In genomic region chr17:74968361-74968780, GRCh38 we compare ENCODE assay signal across 24 cellular contexts. TPM values are rescaled to one million over a fixed set of nuclear protein-coding genes. Genes with fewer than 3 reads are reported as not detected.
DNase-seq lines count a peak whose midpoint lies in the region; ATAC-seq, FAIRE-seq and TF ChIP-seq lines count a peak whose summit lies in the region.
"Had no signal": no experiment of that assay in that cellular context is flagged by ENCODE, and none has a peak within 500 bp of the region (broad histone marks: within the 10 kb centered on the region; RNA-seq: fewer than 3 reads in every experiment).

No MANE protein-coding gene starts in this region.

- H3K4me3 ChIP-seq in Caco-2 (ENCODE audit: low read depth, low read length): no peak overlapping the region
- H3K4me3 ChIP-seq in H1 (ENCODE audit: extremely low read depth in 1 of 4, insufficient read depth in 2 of 4, low read depth in 3 of 4, low read length in 4 of 4): no peak overlapping the region
- H3K4me3 ChIP-seq in trophoblast cell (ENCODE audit: low read depth, low read length): no peak overlapping the region
- H3K4me3 ChIP-seq: thyroid gland had no signal

- BruUV-seq in Caco-2 (replicated peaks; lab: Mats Ljungman, UMichigan): no TSS peak

- no peaks in the 10 kb centered on the region for H3K9me3 Mint-ChIP-seq in Caco-2 (ENCODE audit: unreplicated experiment)
- no peaks in the 10 kb centered on the region for H3K9me3 Mint-ChIP-seq in CD4-positive, alpha-beta T cell
- H3K9me3 Mint-ChIP-seq: activated T-cell treated with anti-CD3 and anti-CD28 coated beads, Interleukin-2, amount 50 U/mL, for 72 hours; stimulated activated effector memory CD8-positive, alpha-beta T cell treated with anti-CD3 and anti-CD28 coated beads, Interleukin-12 subunit alpha, Interleukin-12 subunit beta, amount 100 ng/mL, for 72 hours; T-helper 1 cell treated with Interleukin-12 subunit alpha and Interleukin-12 subunit beta and Interleukin-4 antibody, amounts not matched to agents 30 μg/mL and 1 μg/mL, for 36 hours; WTC11 had no signal

- H3K4me2 ChIP-seq in H1 (ENCODE audit: insufficient read depth in 1 of 2, low read depth in 2 of 2, low read length in 2 of 2) (peak overlapping the region; percentile 21 to 50; a peak in 2 of 4 replicates), trophoblast cell (ENCODE audit: low read length) (peak overlapping the region; percentile 28)

- FAIRE-seq in H1 (lab: Jason Lieb, UNC) (no peak), urothelium cell line (lab: Jason Lieb, UNC) (no peak)
- FAIRE-seq: colon had no signal

- H3K56ac ChIP-seq in H1 (replicated peaks; ENCODE audit: insufficient read length, low read depth, low read length): no peak overlapping the region

- H3K18ac ChIP-seq in H1 (ENCODE audit: extremely low read depth, low read length): no peak overlapping the region; the same call in 1 of the 2 replicates
- peak overlapping the region; percentile 0 for H3K18ac ChIP-seq in trophoblast cell (ENCODE audit: low read length)

- H4K5ac ChIP-seq in H1 (ENCODE audit: insufficient read length, low read depth, low read length): no peak overlapping the region

- H3K27ac Mint-ChIP-seq in Caco-2 (ENCODE audit: unreplicated experiment): peak overlapping the region; percentile 83
- no peak overlapping the region for H3K27ac Mint-ChIP-seq in CD4-positive, alpha-beta T cell
- H3K27ac Mint-ChIP-seq: activated CD8-positive, alpha-beta T cell treated with anti-CD3 and anti-CD28 coated beads, Interleukin-2, amount 10 ng/mL, durations not matched to agents 7 days and 5 days; activated naive CD8-positive, alpha-beta T cell; activated T-cell treated with anti-CD3 and anti-CD28 coated beads, Interleukin-2, amount 50 U/mL, for 72 hours; stimulated activated effector memory CD8-positive, alpha-beta T cell treated with anti-CD3 and anti-CD28 coated beads, Interleukin-12 subunit alpha, Interleukin-12 subunit beta, amount 100 ng/mL, for 72 hours; T-helper 1 cell treated with Interleukin-12 subunit alpha and Interleukin-12 subunit beta and Interleukin-4 antibody, amounts not matched to agents 30 μg/mL and 1 μg/mL, for 36 hours; WTC11 had no signal

- CTCF ChIA-PET in Caco-2 (lab: Charles Lee) (interaction anchor here (0.6 to 1.5 kb wide), 4 partner anchors 19 to 91 kb away, joined by 3 to 12 read pairs (median 4); partner anchors contain the start of genes CDR2L and MRPL58), H1 (lab: Charles Lee; ENCODE audit: partially characterized antibody) (interaction anchor here (1.2 to 19.8 kb wide), 6 partner anchors 10 to 57 kb away, joined by 3 to 345 read pairs (median 7); partner anchors contain the start of genes MRPL58 and OTOP2)
- CTCF ChIA-PET in CD4-positive, alpha-beta T cell (lab: Charles Lee): no interaction called here

- no peaks in the 10 kb centered on the region for H3K36me3 ChIP-seq in Caco-2 (ENCODE audit: control insufficient read depth, insufficient read depth, low read length)
- H3K36me3 ChIP-seq in H1 (ENCODE audit: control insufficient read depth in 2 of 4, insufficient read depth in 4 of 4, low read length in 3 of 4): no peaks in the 10 kb centered on the region
- H3K36me3 ChIP-seq in trophoblast cell (ENCODE audit: control insufficient read depth in 1 of 2, insufficient read depth in 2 of 2, low read length in 2 of 2): no peaks in the 10 kb centered on the region
- H3K36me3 ChIP-seq: neutrophil, thyroid gland had no signal

- POLR2A ChIA-PET in Caco-2 (lab: Charles Lee): interaction anchor here (1.0 kb wide), 1 partner anchor 19 kb away, joined by 4 read pairs; the partner anchor contains the start of gene CDR2L
- POLR2A ChIA-PET in H1 (lab: Charles Lee; ENCODE audit: partially characterized antibody): interaction anchor here (0.7 to 1.6 kb wide), 5 partner anchors 8 to 66 kb away, joined by 3 to 6 read pairs (median 5); partner anchors contain the start of gene MRPL58
- POLR2A ChIA-PET in CD4-positive, alpha-beta T cell (lab: Charles Lee): interaction anchor here (2.1 kb wide), 1 partner anchor 19 kb away, joined by 5 read pairs; the partner anchor contains the start of gene CDR2L

- no peak for TF ChIP-seq POLR2A in H1 (IDR thresholded peaks at IDR 0.05; ENCODE audit: control extremely low read depth in 1 of 2, low read depth in 2 of 2, low read length in 2 of 2)

- no peak overlapping the region for H4K12ac ChIP-seq in trophoblast cell (ENCODE audit: low read depth, low read length)

- peak overlapping the region; percentile 89 for H4K91ac ChIP-seq in H1 (replicated peaks; ENCODE audit: insufficient read length, low read length)
- peak overlapping the region; percentile 45 for H4K91ac ChIP-seq in trophoblast cell (ENCODE audit: low read depth, low read length)

- H3K14ac ChIP-seq in H1 (ENCODE audit: insufficient read length) (no peak overlapping the region), trophoblast cell (ENCODE audit: low read length) (peak overlapping the region; percentile 5)

- no peak overlapping the region for H2AK5ac ChIP-seq in H1 (ENCODE audit: low read depth, low read length)
- H2AK5ac ChIP-seq in trophoblast cell (ENCODE audit: low read length): peak overlapping the region; percentile 8

- H3K27me3 ChIP-seq in Caco-2 (replicated peaks; ENCODE audit: control insufficient read depth, insufficient read depth, low read length): no peaks in the 10 kb centered on the region
- H3K27me3 ChIP-seq in H1 (replicated peaks in 1 of 4; ENCODE audit: control insufficient read depth in 3 of 4, extremely low read depth in 1 of 4, insufficient read depth in 3 of 4, low read length in 3 of 4): peaks cover 12 to 23% (median 21%) of the 10 kb centered on the region in 4 experiments
- peaks cover 9% of the 10 kb centered on the region for H3K27me3 ChIP-seq in trophoblast cell (ENCODE audit: insufficient read depth, low read length)
- H3K27me3 ChIP-seq in CD4-positive, alpha-beta T cell (ENCODE audit: control insufficient read depth, insufficient read depth, low read length): no peaks in the 10 kb centered on the region
- H3K27me3 ChIP-seq: thyroid gland had no signal

- H3K79me1 ChIP-seq in H1 (ENCODE audit: low read depth, low read length): no peaks in the 10 kb centered on the region
- H3K79me1 ChIP-seq in trophoblast cell (ENCODE audit: low read length): peaks cover 12% of the 10 kb centered on the region

- WGBS in H1 (ENCODE audit: extremely low coverage in 1 of 2, insufficient coverage in 1 of 2, insufficient read length in 1 of 2, insufficient replicate concordance in 2 of 2, low coverage in 1 of 2, low lambda C conversion rate in 2 of 2, missing lambda C conversion rate in 1 of 2), 2 experiments: 66% methylated on average over 4 of the region's 5 CpGs; no CpG with 5 or more reads in 1 of the 2 experiments
- no CpG with 5 or more reads among the region's 5 CpGs for WGBS in trophoblast cell (ENCODE audit: extremely low coverage, insufficient coverage, insufficient read length)

- no peak overlapping the region for H3K4ac ChIP-seq in H1 (replicated peaks; ENCODE audit: insufficient read length, low read depth, low read length)
- peak overlapping the region; percentile 24 for H3K4ac ChIP-seq in trophoblast cell (ENCODE audit: low read depth, low read length)

- DNase-seq in Caco-2: peak; percentile 73 to 78
- DNase-seq in H1 (ENCODE audit: low read depth in 1 of 2, low spot score in 2 of 2): no peak
- DNase-seq in trophoblast cell: peak; percentile 60 to 76
- no peak for DNase-seq in CD4-positive, alpha-beta T cell
- no peak for DNase-seq in T1000 (lab: John Stamatoyannopoulos, UW)
- DNase-seq in urothelium cell line (ENCODE audit: low spot score): no peak
- DNase-seq: activated CD8-positive, alpha-beta T cell treated with anti-CD3 and anti-CD28 coated beads, Interleukin-2, amount 10 ng/mL, durations not matched to agents 7 days and 5 days; activated T-cell treated with anti-CD3 and anti-CD28 coated beads, Interleukin-2, amount 50 U/mL, for 72 hours; EL; foreskin melanocyte; NCI-H187; NCI-H446 treated with DMSO at 0.1 percent for 48 hours; Right ventricle myocardium superior; thyroid gland had no signal

- H2BK120ac ChIP-seq in H1 (replicated peaks; ENCODE audit: low read depth, low read length) (peak overlapping the region; percentile 64), trophoblast cell (ENCODE audit: insufficient read depth, low read length, poor library complexity) (peak overlapping the region; percentile 10)

- H3K23ac ChIP-seq in H1 (ENCODE audit: insufficient read length) (no peak overlapping the region), trophoblast cell (ENCODE audit: low read length) (no peak overlapping the region)

- no peaks in the 10 kb centered on the region for H3K79me2 ChIP-seq in H1 (ENCODE audit: control insufficient read depth in 1 of 2, insufficient read depth in 2 of 2, low read length in 2 of 2)
- no peaks in the 10 kb centered on the region for H3K79me2 ChIP-seq in trophoblast cell (ENCODE audit: control insufficient read depth, insufficient read depth, low read length, poor library complexity)

- H2BK12ac ChIP-seq in H1 (ENCODE audit: low read depth, low read length) (no peak overlapping the region), trophoblast cell (ENCODE audit: low read length) (peak overlapping the region; percentile 7)

- H3K9ac ChIP-seq in H1 (replicated peaks in 1 of 4; ENCODE audit: extremely low read depth in 1 of 4, low read depth in 3 of 4, low read length in 3 of 4) (no peak overlapping the region), trophoblast cell (ENCODE audit: low read length) (no peak overlapping the region)

- no peak overlapping the region for H2BK20ac ChIP-seq in H1 (ENCODE audit: low read length)

- intact Hi-C loops in Caco-2 (cut with micrococcal nuclease; ENCODE audit: unreplicated experiment): no loop called here
- intact Hi-C loops in CD4-positive, alpha-beta T cell (cut with DNase I, micrococcal nuclease): loop anchor here (10.0 kb wide), 2 partner anchors 174 to 206 kb away; no protein-coding TSS in a partner anchor

- peaks cover 13% of the 10 kb centered on the region; the same call in 1 of the 2 replicates for H3K23me2 ChIP-seq in H1 (ENCODE audit: low read depth, low read length)

- TF ChIP-seq CTCF in Caco-2 (IDR thresholded peaks at IDR 0.05; ENCODE audit: insufficient read depth in 1 of 2, low read depth in 1 of 2, low read length in 1 of 2, severe bottlenecking in 1 of 2, unreplicated experiment in 1 of 2): no peak
- no peak for TF ChIP-seq CTCF in H1 (IDR thresholded peaks at IDR 0.05; ENCODE audit: control extremely low read depth in 1 of 3, insufficient read depth in 1 of 3, low read depth in 1 of 3, low read length in 3 of 3)
- TF ChIP-seq CTCF in CD4-positive, alpha-beta T cell (IDR thresholded peaks at IDR 0.05): no peak

- H3K4me3 Mint-ChIP-seq in Caco-2 (ENCODE audit: unreplicated experiment): peak overlapping the region; percentile 27
- no peak overlapping the region for H3K4me3 Mint-ChIP-seq in CD4-positive, alpha-beta T cell
- H3K4me3 Mint-ChIP-seq: activated CD8-positive, alpha-beta T cell treated with anti-CD3 and anti-CD28 coated beads, Interleukin-2, amount 10 ng/mL, durations not matched to agents 7 days and 5 days; activated naive CD8-positive, alpha-beta T cell; activated T-cell treated with anti-CD3 and anti-CD28 coated beads, Interleukin-2, amount 50 U/mL, for 72 hours; stimulated activated effector memory CD8-positive, alpha-beta T cell treated with anti-CD3 and anti-CD28 coated beads, Interleukin-12 subunit alpha, Interleukin-12 subunit beta, amount 100 ng/mL, for 72 hours; T-helper 1 cell treated with Interleukin-12 subunit alpha and Interleukin-12 subunit beta and Interleukin-4 antibody, amounts not matched to agents 30 μg/mL and 1 μg/mL, for 36 hours; WTC11 had no signal

- H3K4me1 ChIP-seq in Caco-2: peaks cover 36% of the 10 kb centered on the region
- peaks cover 0 to 15% (median 10%) of the 10 kb centered on the region in 4 experiments; a peak in 6 of 7 replicates for H3K4me1 ChIP-seq in H1 (replicated peaks in 1 of 4; ENCODE audit: control insufficient read depth in 3 of 4, insufficient read depth in 4 of 4, low read length in 3 of 4)
- peaks cover 29 to 33% of the 10 kb centered on the region in 2 experiments for H3K4me1 ChIP-seq in trophoblast cell (ENCODE audit: control insufficient read depth in 1 of 2, insufficient read depth in 2 of 2, low read length in 2 of 2)

- H4K20me1 ChIP-seq in H1 (replicated peaks in 1 of 2; ENCODE audit: control insufficient read depth in 1 of 2, insufficient read depth in 2 of 2, low read length in 2 of 2): peaks cover 0 to 1% of the 10 kb centered on the region in 2 experiments

- H3K27ac ChIP-seq in H1 (ENCODE audit: low read depth, low read length) (0 out of 2 replicates have a peak overlapping the region, but pooled peaks have one; percentile 1), trophoblast cell (ENCODE audit: low read depth, low read length) (no peak overlapping the region)
- H3K27ac ChIP-seq in CD4-positive, alpha-beta T cell (ENCODE audit: low read depth, low read length): no peak overlapping the region
- H3K27ac ChIP-seq: neutrophil, thyroid gland had no signal

- H3K27me3 Mint-ChIP-seq in Caco-2 (ENCODE audit: insufficient read depth, unreplicated experiment): no peaks in the 10 kb centered on the region
- H3K27me3 Mint-ChIP-seq in CD4-positive, alpha-beta T cell: no peaks in the 10 kb centered on the region
- H3K27me3 Mint-ChIP-seq: activated naive CD8-positive, alpha-beta T cell had no signal

- H3K36me3 Mint-ChIP-seq in Caco-2 (ENCODE audit: insufficient read depth, unreplicated experiment): peaks cover 6% of the 10 kb centered on the region
- no peaks in the 10 kb centered on the region for H3K36me3 Mint-ChIP-seq in CD4-positive, alpha-beta T cell (ENCODE audit: low read depth)
- H3K36me3 Mint-ChIP-seq: activated naive CD8-positive, alpha-beta T cell; WTC11 had no signal

- H4K8ac ChIP-seq in H1 (ENCODE audit: extremely low read depth, insufficient read depth, low read length) (no peak overlapping the region), trophoblast cell (ENCODE audit: low read depth, low read length) (peak overlapping the region; percentile 20)

- peaks cover 28% of the 10 kb centered on the region for H3K4me1 Mint-ChIP-seq in Caco-2 (ENCODE audit: low read depth, unreplicated experiment)
- H3K4me1 Mint-ChIP-seq in CD4-positive, alpha-beta T cell (ENCODE audit: low read depth): peaks cover 5% of the 10 kb centered on the region

- H2BK5ac ChIP-seq in H1 (ENCODE audit: low read depth, low read length) (no peak overlapping the region), trophoblast cell (ENCODE audit: low read depth, low read length, poor library complexity) (peak overlapping the region; percentile 33)

- TF ChIP-seq RAD21 in Ishikawa (IDR thresholded peaks at IDR 0.05; ENCODE audit: low read depth) (0 out of 2 replicates have a peak, but pooled peaks have one; percentile 7), H1 (IDR thresholded peaks at IDR 0.05 in 1 of 2, conservative IDR thresholded peaks at IDR 0.05 in 1 of 2; ENCODE audit: low read depth in 2 of 2, low read length in 2 of 2) (no peak)

- ATAC-seq in HG02973 (IDR thresholded peaks at IDR 0.05; ENCODE audit: unreplicated experiment): no peak
- ATAC-seq in CD4-positive, alpha-beta T cell (ENCODE audit: poor library complexity): no peak
- ATAC-seq: activated CD8-positive, alpha-beta T cell treated with anti-CD3 and anti-CD28 coated beads, Interleukin-2, amount 10 ng/mL, durations not matched to agents 7 days and 5 days; activated T-cell treated with anti-CD3 and anti-CD28 coated beads, Interleukin-2, amount 50 U/mL, for 72 hours; stimulated activated effector memory CD8-positive, alpha-beta T cell treated with anti-CD3 and anti-CD28 coated beads, Interleukin-12 subunit alpha, Interleukin-12 subunit beta, amount 100 ng/mL, for 72 hours; WTC11 had no signal

- H3K9me3 ChIP-seq in Caco-2: no peaks in the 10 kb centered on the region
- H3K9me3 ChIP-seq in H1 (ENCODE audit: insufficient read depth in 2 of 2, low read depth in 1 of 2, low read length in 1 of 2): no peaks in the 10 kb centered on the region
- peaks cover 4% of the 10 kb centered on the region for H3K9me3 ChIP-seq in trophoblast cell (ENCODE audit: insufficient read depth, low read depth, low read length)
- no peaks in the 10 kb centered on the region for H3K9me3 ChIP-seq in CD4-positive, alpha-beta T cell (ENCODE audit: control insufficient read depth, low read length)
- H3K9me3 ChIP-seq: neutrophil, thyroid gland had no signal

- peak; percentile 86 for TF ChIP-seq EP300 in Ishikawa (IDR thresholded peaks at IDR 0.05; ENCODE audit: borderline replicate concordance)
- no peak for TF ChIP-seq EP300 in H1 (IDR thresholded peaks at IDR 0.05; ENCODE audit: borderline replicate concordance in 1 of 2, low read depth in 2 of 2, low read length in 2 of 2)

- H2AFZ ChIP-seq in H1 (ENCODE audit: low read length) (no peak overlapping the region), trophoblast cell (ENCODE audit: insufficient read depth, low read length, poor library complexity) (no peak overlapping the region)

- H2BK15ac ChIP-seq in H1 (ENCODE audit: low read length): peak overlapping the region; percentile 7; the same call in 1 of the 2 replicates

RNA-seq across cellular contexts. Expression of gene HID1, which starts 4.2 kb away (rescaled TPM):
- total RNA-seq in Caco-2 (2022): 29.8 and 30.4 TPM in 2 replicates
- total RNA-seq in H1 (2021; fragmentation: NEBNext Ultra II Directional; extraction: Animal tissue kit (Norgen Biotek cat#: 25700)): 13.8 and 15.1 TPM in 2 replicates
- polyA plus RNA-seq in H1 (2011; rRNA removed): 25.9 and 36.3 TPM in 2 replicates
- 10.1 TPM for polyA plus RNA-seq in H1 (2011; cell fraction: cytosol; rRNA removed)
- 51.4 TPM for polyA plus RNA-seq in H1 (2011; cell fraction: nucleus; rRNA removed)
- 8.8 to 16.5 TPM (median 15.2 TPM) in 4 replicates for polyA plus RNA-seq in H1 (2012, experiment 1 of 2)
- 12.7 TPM for polyA plus RNA-seq in H1 (2012, experiment 2 of 2)
- 10.6 TPM for polyA plus RNA-seq in H1 (2013, experiment 1 of 2)
- 10.6 TPM for polyA plus RNA-seq in H1 (2013, experiment 2 of 2)
- polyA minus RNA-seq in H1 (2011; rRNA and poly(A)+ RNA removed): 17.9 and 18.9 TPM in 2 replicates
- 8.1 TPM for polyA minus RNA-seq in H1 (2011; cell fraction: cytosol; rRNA and poly(A)+ RNA removed)
- 17.8 TPM for polyA minus RNA-seq in H1 (2011; cell fraction: nucleus; rRNA and poly(A)+ RNA removed)
- polyA plus RNA-seq in trophoblast cell (2013): 22.3 and 23.4 TPM in 2 replicates
- total RNA-seq in CD4-positive, alpha-beta T cell: 10 to 100 TPM; 31.8 to 31.9 TPM

RNA-seq across cellular contexts. Expression of gene CDR2L, which starts 19.1 kb away (rescaled TPM):
- total RNA-seq in Caco-2 (2022): 30.9 and 31.6 TPM in 2 replicates
- total RNA-seq in H1 (2021; fragmentation: NEBNext Ultra II Directional; extraction: Animal tissue kit (Norgen Biotek cat#: 25700)): 38.1 and 40.5 TPM in 2 replicates
- polyA plus RNA-seq in H1 (2011; rRNA removed): 20.4 and 26.8 TPM in 2 replicates
- 18.7 TPM for polyA plus RNA-seq in H1 (2011; cell fraction: cytosol; rRNA removed)
- polyA plus RNA-seq in H1 (2011; cell fraction: nucleus; rRNA removed): 23.7 TPM
- 20.6 to 28.4 TPM (median 25.9 TPM) in 4 replicates for polyA plus RNA-seq in H1 (2012, experiment 1 of 2)
- 25.8 TPM for polyA plus RNA-seq in H1 (2012, experiment 2 of 2)
- 20.0 TPM for polyA plus RNA-seq in H1 (2013, experiment 1 of 2)
- 19.3 TPM for polyA plus RNA-seq in H1 (2013, experiment 2 of 2)
- 8.6 and 12.3 TPM in 2 replicates for polyA minus RNA-seq in H1 (2011; rRNA and poly(A)+ RNA removed)
- polyA minus RNA-seq in H1 (2011; cell fraction: cytosol; rRNA and poly(A)+ RNA removed): 16.4 TPM
- 10.2 TPM for polyA minus RNA-seq in H1 (2011; cell fraction: nucleus; rRNA and poly(A)+ RNA removed)
- polyA plus RNA-seq in trophoblast cell (2013): 12.8 and 13.2 TPM in 2 replicates
- total RNA-seq in CD4-positive, alpha-beta T cell: under 1 TPM in 1 of 2 experiments, not detected in 1; 0.08 TPM

RNA-seq across cellular contexts. Expression of gene OTOP3, which starts 32.7 kb away (rescaled TPM):
- not detected in 2 replicates for total RNA-seq in Caco-2 (2022)
- not detected in 2 replicates for total RNA-seq in H1 (2021; fragmentation: NEBNext Ultra II Directional; extraction: Animal tissue kit (Norgen Biotek cat#: 25700))
- 0.05 and 0.09 TPM in 2 replicates for polyA plus RNA-seq in H1 (2011; rRNA removed)
- polyA plus RNA-seq in H1 (2011; cell fraction: cytosol; rRNA removed): 0.04 TPM
- not detected for polyA plus RNA-seq in H1 (2011; cell fraction: nucleus; rRNA removed)
- polyA plus RNA-seq in H1 (2012, experiment 1 of 2): not detected in 4 replicates
- not detected for polyA plus RNA-seq in H1 (2012, experiment 2 of 2)
- 0.02 TPM for polyA plus RNA-seq in H1 (2013, experiment 1 of 2)
- not detected for polyA plus RNA-seq in H1 (2013, experiment 2 of 2)
- not detected in 2 replicates for polyA minus RNA-seq in H1 (2011; rRNA and poly(A)+ RNA removed)
- not detected for polyA minus RNA-seq in H1 (2011; cell fraction: cytosol; rRNA and poly(A)+ RNA removed)
- not detected for polyA minus RNA-seq in H1 (2011; cell fraction: nucleus; rRNA and poly(A)+ RNA removed)
- not detected in 2 replicates for polyA plus RNA-seq in trophoblast cell (2013)
- total RNA-seq in CD4-positive, alpha-beta T cell: not detected
- total RNA-seq: activated CD8-positive, alpha-beta T cell treated with anti-CD3 and anti-CD28 coated beads, Interleukin-2, amount 10 ng/mL, durations not matched to agents 7 days and 5 days; activated T-cell treated with anti-CD3 and anti-CD28 coated beads, Interleukin-2, amount 50 U/mL, for 72 hours; kidney epithelial cell; M059J; Right ventricle myocardium superior; thyroid gland; WTC11 had no signal

RNA-seq across cellular contexts. Expression of gene MRPL58, which starts 44.1 kb away (rescaled TPM):
- 61.0 and 61.8 TPM in 2 replicates for total RNA-seq in Caco-2 (2022)
- 48.5 and 49.1 TPM in 2 replicates for total RNA-seq in H1 (2021; fragmentation: NEBNext Ultra II Directional; extraction: Animal tissue kit (Norgen Biotek cat#: 25700))
- 43.2 and 43.6 TPM in 2 replicates for polyA plus RNA-seq in H1 (2011; rRNA removed)
- 73.0 TPM for polyA plus RNA-seq in H1 (2011; cell fraction: cytosol; rRNA removed)
- 28.6 TPM for polyA plus RNA-seq in H1 (2011; cell fraction: nucleus; rRNA removed)
- polyA plus RNA-seq in H1 (2012, experiment 1 of 2): 34.5 to 60.5 TPM (median 52.3 TPM) in 4 replicates
- polyA plus RNA-seq in H1 (2012, experiment 2 of 2): 70.9 TPM
- polyA plus RNA-seq in H1 (2013, experiment 1 of 2): 43.0 TPM
- polyA plus RNA-seq in H1 (2013, experiment 2 of 2): 40.8 TPM
- 16.1 and 20.3 TPM in 2 replicates for polyA minus RNA-seq in H1 (2011; rRNA and poly(A)+ RNA removed)
- 14.9 TPM for polyA minus RNA-seq in H1 (2011; cell fraction: cytosol; rRNA and poly(A)+ RNA removed)
- polyA minus RNA-seq in H1 (2011; cell fraction: nucleus; rRNA and poly(A)+ RNA removed): 21.0 TPM
- polyA plus RNA-seq in trophoblast cell (2013): 24.9 and 25.0 TPM in 2 replicates
- 1 to 10 TPM; 5.4 to 7.1 TPM for total RNA-seq in CD4-positive, alpha-beta T cell

RNA-seq across cellular contexts. Expression of gene OTOP2, which starts 44.3 kb away (rescaled TPM):
- total RNA-seq in Caco-2 (2022): not detected in 2 replicates
- not detected in 2 replicates for total RNA-seq in H1 (2021; fragmentation: NEBNext Ultra II Directional; extraction: Animal tissue kit (Norgen Biotek cat#: 25700))
- polyA plus RNA-seq in H1 (2011; rRNA removed): 0.23 and 0.27 TPM in 2 replicates
- 0.23 TPM for polyA plus RNA-seq in H1 (2011; cell fraction: cytosol; rRNA removed)
- 0.37 TPM for polyA plus RNA-seq in H1 (2011; cell fraction: nucleus; rRNA removed)
- 0.11 to 0.18 TPM (median 0.16 TPM) in 3 of 4 replicates, not detected in the other for polyA plus RNA-seq in H1 (2012, experiment 1 of 2)
- polyA plus RNA-seq in H1 (2012, experiment 2 of 2): not detected
- not detected for polyA plus RNA-seq in H1 (2013, experiment 1 of 2)
- 0.06 TPM for polyA plus RNA-seq in H1 (2013, experiment 2 of 2)
- not detected in 2 replicates for polyA minus RNA-seq in H1 (2011; rRNA and poly(A)+ RNA removed)
- polyA minus RNA-seq in H1 (2011; cell fraction: cytosol; rRNA and poly(A)+ RNA removed): not detected
- not detected for polyA minus RNA-seq in H1 (2011; cell fraction: nucleus; rRNA and poly(A)+ RNA removed)
- not detected in 2 replicates for polyA plus RNA-seq in trophoblast cell (2013)
- total RNA-seq in CD4-positive, alpha-beta T cell: not detected
- total RNA-seq: activated CD8-positive, alpha-beta T cell treated with anti-CD3 and anti-CD28 coated beads, Interleukin-2, amount 10 ng/mL, durations not matched to agents 7 days and 5 days; activated T-cell treated with anti-CD3 and anti-CD28 coated beads, Interleukin-2, amount 50 U/mL, for 72 hours; kidney epithelial cell; M059J; Right ventricle myocardium superior; thyroid gland; WTC11 had no signal

Comparison
In these comparisons a context has a peak if more than half of its experiments do, and no peak if none do; other contexts are left out.
1. DNase-seq: peak in Caco-2 (2 of 2) and trophoblast cell (2 of 2); none in H1 (0 of 2), CD4-positive, alpha-beta T cell (0 of 10), T1000 (single experiment) and urothelium cell line (single experiment).
2. RNA of gene CDR2L, which starts 19.1 kb away (total RNA-seq): 38.1 to 40.5 TPM in H1 and 30.9 to 31.6 TPM in Caco-2; 0.08 TPM in CD4-positive, alpha-beta T cell; every median in the first group is over 10 times any median in the second.